30 cellular contexts compared by ENCODE assay signal in the genomic region with DNA sequence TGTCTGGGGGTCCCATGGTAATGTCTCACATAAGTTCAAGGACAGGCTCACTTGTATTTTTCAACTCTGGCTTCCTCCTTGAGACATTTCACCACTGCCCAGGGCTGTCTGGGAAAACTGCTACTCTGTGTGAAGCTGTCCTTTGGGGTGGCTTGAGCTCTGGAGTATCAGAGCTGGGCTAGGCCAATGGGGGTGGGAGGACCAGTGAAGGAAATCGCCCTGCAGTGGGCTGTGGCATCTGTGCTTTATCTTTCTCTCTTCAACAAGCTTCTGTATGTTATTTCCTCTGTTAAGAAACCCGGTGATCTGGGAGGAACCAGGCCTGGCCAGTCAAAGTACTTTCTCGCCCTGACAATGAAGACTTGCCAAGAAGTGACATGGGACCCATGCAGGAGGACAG.
"Had no signal": no experiment of that assay in that cellular context is flagged by ENCODE, and none has a peak within 500 bp of the region (broad histone marks: within the 10 kb centered on the region; RNA-seq: fewer than 3 reads in every experiment).

No MANE protein-coding gene starts in this region.

- H3K4me3 ChIP-seq: adrenal gland, K562, Peyer's patch, SJSA1 had no signal

- H3K27ac ChIP-seq: Peyer's patch, SJSA1, WERI-Rb-1 had no signal

- H3K9me3 ChIP-seq: adrenal gland, Peyer's patch, SJSA1, SK-N-SH had no signal

- H3K27ac Mint-ChIP-seq: activated CD4-positive, alpha-beta memory T cell treated with anti-CD3 and anti-CD28 coated beads, Interleukin-2, amount 10 ng/mL, durations not matched to agents 7 days and 5 days; activated CD8-positive, alpha-beta memory T cell treated with anti-CD3 and anti-CD28 coated beads, Interleukin-2, amount 10 ng/mL, durations not matched to agents 7 days and 5 days; activated naive CD4-positive, alpha-beta T cell treated with anti-CD3 and anti-CD28 coated beads, Interleukin-2, amount 50 U/mL, for 72 hours; activated T-cell treated with anti-CD3 and anti-CD28 coated beads, Interleukin-2, amount 50 U/mL, for 24 hours; activated T-helper 2 cell treated with anti-CD3 and anti-CD28 coated beads, Interferon-gamma antibody, Interleukin-2, Interleukin-4, amounts not matched to agents 10 μg/mL and 5 μg/mL and 100 μg/mL, durations not matched to agents 14 hours and 24 hours and 36 hours; brain; T-helper 1 cell treated with Interleukin-12 subunit alpha and Interleukin-12 subunit beta and Interleukin-4 antibody, amounts not matched to agents 30 μg/mL and 1 μg/mL, for 36 hours; T-helper 2 cell treated with Interferon-gamma antibody and Interleukin-4, amounts not matched to agents 5 μg/mL and 100 μg/mL, for 36 hours had no signal

- H3K4me3 Mint-ChIP-seq: activated CD4-positive, alpha-beta memory T cell treated with anti-CD3 and anti-CD28 coated beads, Interleukin-2, amount 10 ng/mL, durations not matched to agents 7 days and 5 days; activated CD8-positive, alpha-beta memory T cell treated with anti-CD3 and anti-CD28 coated beads, Interleukin-2, amount 10 ng/mL, durations not matched to agents 7 days and 5 days; activated T-cell treated with anti-CD3 and anti-CD28 coated beads, Interleukin-2, amount 50 U/mL, for 24 hours; brain; T-helper 1 cell treated with Interleukin-12 subunit alpha and Interleukin-12 subunit beta and Interleukin-4 antibody, amounts not matched to agents 30 μg/mL and 1 μg/mL, for 36 hours; T-helper 2 cell treated with Interferon-gamma antibody and Interleukin-4, amounts not matched to agents 5 μg/mL and 100 μg/mL, for 36 hours had no signal

- H3K36me3 Mint-ChIP-seq: activated naive CD4-positive, alpha-beta T cell treated with anti-CD3 and anti-CD28 coated beads, Interleukin-2, amount 50 U/mL, for 72 hours; brain had no signal

- H3K4me1 Mint-ChIP-seq: activated CD4-positive, alpha-beta memory T cell treated with anti-CD3 and anti-CD28 coated beads, Interleukin-2, amount 10 ng/mL, durations not matched to agents 7 days and 5 days; activated CD8-positive, alpha-beta memory T cell treated with anti-CD3 and anti-CD28 coated beads, Interleukin-2, amount 10 ng/mL, durations not matched to agents 7 days and 5 days; brain had no signal

- DNase-seq: activated CD4-positive, alpha-beta memory T cell treated with anti-CD3 and anti-CD28 coated beads, Interleukin-2, amount 10 ng/mL, durations not matched to agents 7 days and 5 days; activated CD4-positive, alpha-beta T cell treated with anti-CD3 and anti-CD28 coated beads for 1 hour; activated CD4-positive, alpha-beta T cell treated with anti-CD3 and anti-CD28 coated beads for 48 hours; activated CD4-positive, CD25-positive, alpha-beta regulatory T cell; activated CD8-positive, alpha-beta memory T cell treated with anti-CD3 and anti-CD28 coated beads for 24 hours; activated CD8-positive, alpha-beta memory T cell treated with anti-CD3 and anti-CD28 coated beads, Interleukin-2, amount 10 ng/mL, durations not matched to agents 7 days and 5 days; activated gamma-delta T cell; activated naive CD4-positive, alpha-beta T cell treated with Interleukin-2 at 50 U/mL for 16 hours; activated T-cell treated with anti-CD3 and anti-CD28 coated beads, Interleukin-2, amount 50 U/mL, for 24 hours; NCI-H1105; NCI-H1417 treated with DMSO at 0.1 percent for 48 hours; NCI-H187 treated with DMSO at 0.1 percent for 48 hours; NCI-H2081; NCI-H345; NCI-H524 treated with DMSO at 0.1 percent for 48 hours; NK-92 treated with Interleukin-12 subunit alpha and Interleukin-12 subunit beta, amount 100 ng/mL, for 24 hours; PC-3; Peyer's patch; RPMI8226; SHP77 treated with DMSO at 0.1 percent for 48 hours; SK-N-SH; WERI-Rb-1 had no signal

- H3K9ac ChIP-seq: SK-N-SH had no signal

- H3K36me3 ChIP-seq: adrenal gland, Peyer's patch, SJSA1, WERI-Rb-1 had no signal

- ATAC-seq: activated CD8-positive, alpha-beta memory T cell treated with anti-CD3 and anti-CD28 coated beads, Interleukin-2, amount 10 ng/mL, durations not matched to agents 7 days and 5 days; activated naive CD4-positive, alpha-beta T cell treated with anti-CD3 and anti-CD28 coated beads, Interleukin-2, amount 50 U/mL, for 72 hours; K562; PC-3 had no signal

- H3K27me3 ChIP-seq: Peyer's patch, SJSA1 had no signal

- H3K9me3 Mint-ChIP-seq: activated CD4-positive, alpha-beta memory T cell treated with anti-CD3 and anti-CD28 coated beads, Interleukin-2, amount 10 ng/mL, durations not matched to agents 7 days and 5 days; activated naive CD4-positive, alpha-beta T cell treated with anti-CD3 and anti-CD28 coated beads, Interleukin-2, amount 50 U/mL, for 72 hours; activated T-cell treated with anti-CD3 and anti-CD28 coated beads, Interleukin-2, amount 50 U/mL, for 24 hours; activated T-helper 2 cell treated with anti-CD3 and anti-CD28 coated beads, Interferon-gamma antibody, Interleukin-2, Interleukin-4, amounts not matched to agents 10 μg/mL and 5 μg/mL and 100 μg/mL, durations not matched to agents 14 hours and 24 hours and 36 hours; T-helper 1 cell treated with Interleukin-12 subunit alpha and Interleukin-12 subunit beta and Interleukin-4 antibody, amounts not matched to agents 30 μg/mL and 1 μg/mL, for 36 hours; T-helper 2 cell treated with Interferon-gamma antibody and Interleukin-4, amounts not matched to agents 5 μg/mL and 100 μg/mL, for 36 hours had no signal

- H3K4me2 ChIP-seq: SK-N-SH had no signal

- H3K4me1 ChIP-seq: adrenal gland, Peyer's patch, SJSA1 had no signal

- H3K27me3 Mint-ChIP-seq: brain had no signal
